Comparison of ENCODE assay signal across 28 cellular contexts in the genomic region with DNA sequence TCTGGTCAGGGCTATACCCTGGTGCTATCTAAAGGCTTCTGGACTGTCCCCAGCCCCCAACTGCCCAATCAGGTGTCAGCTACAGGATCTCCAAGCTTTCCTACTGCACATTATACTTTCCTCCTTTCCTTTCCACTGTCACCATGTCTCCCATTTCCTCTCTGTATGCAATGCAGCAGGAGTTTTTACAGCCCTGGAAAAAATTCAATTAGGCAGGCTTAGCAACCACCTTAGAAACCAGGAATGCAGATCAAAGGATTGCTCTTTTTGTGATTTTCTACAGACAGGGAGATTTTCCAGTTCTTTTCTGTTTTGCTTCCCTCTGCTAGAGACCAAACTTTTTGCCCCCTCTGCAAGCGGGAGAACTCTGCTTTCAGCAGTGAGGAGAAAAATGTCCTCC. TPM values are rescaled to one million over a fixed set of nuclear protein-coding genes. Genes with fewer than 3 reads are reported as not detected.
A peak's percentile ranks its signal among the peaks of the same experiment; 100 is the strongest.
DNase-seq lines count a peak whose midpoint lies in the region; ATAC-seq and TF ChIP-seq lines count a peak whose summit lies in the region.
"Had no signal": no experiment of that assay in that cellular context is flagged by ENCODE, and none has a peak within 500 bp of the region (broad histone marks: within the 10 kb centered on the region; RNA-seq: fewer than 3 reads in every experiment).

No MANE protein-coding gene starts in this region.

- H3K36me3 Mint-ChIP-seq in brain (no peaks in the 10 kb centered on the region), nephron progenitor cell (ENCODE audit: low read depth) (no peaks in the 10 kb centered on the region)
- H3K36me3 Mint-ChIP-seq: CD4-positive, alpha-beta memory T cell had no signal

- H3K27ac ChIP-seq in HEK293 (ENCODE audit: extremely low read depth, low read depth, low read length) (no peak overlapping the region), adrenal gland (no peak overlapping the region), breast epithelium (no peak overlapping the region), prostate gland (no peak overlapping the region)
- H3K27ac ChIP-seq: A549; BLaER1 treated with 17β-estradiol and CSF1 and Interleukin-3, amounts not matched to agents 10 nM and 100 nM; GM23248; KMS-11; SJSA1 had no signal

- DNase-seq in nephron progenitor cell, result no peak
- DNase-seq in left lobe of liver (ENCODE audit: low spot score), result no peak
- DNase-seq in adrenal gland, result no peak
- DNase-seq in breast epithelium (ENCODE audit: low spot score in 2 of 2), result no peak
- no peak for DNase-seq in prostate gland (ENCODE audit: low spot score)
- DNase-seq: AML-193; CD4-positive, alpha-beta memory T cell; COR-L47; GDM1; GM23248; H9; HFFc6; IMR-90; NCI-H1092; NCI-H1417 treated with DMSO at 0.1 percent for 48 hours; NCI-H1694 treated with DMSO at 0.1 percent for 48 hours; NCI-H2081; NCI-H2227 treated with DMSO at 0.1 percent for 48 hours; NCI-H526 treated with DMSO at 0.1 percent for 48 hours; Right ventricle myocardium superior; RPMI8226 had no signal

- intact Hi-C loops in adrenal gland (cut with DNase I) (no loop called here), breast epithelium (cut with DNase I; ENCODE audit: low total_unique reads) (no loop called here), prostate gland (cut with DNase I) (no loop called here)

- H3K27ac Mint-ChIP-seq in brain (peak overlapping the region in 3 of 5 experiments; percentile 17 to 47 (median 17)), nephron progenitor cell (no peak overlapping the region)
- H3K27ac Mint-ChIP-seq: CD4-positive, alpha-beta memory T cell; H9; HFFc6 had no signal

- TF ChIP-seq CTCF in HEK293 (tag by site-specific recombination; IDR thresholded peaks at IDR 0.05) (no peak), brain (conservative IDR thresholded peaks at IDR 0.05) (no peak), nephron progenitor cell (IDR thresholded peaks at IDR 0.05) (no peak), adrenal gland (IDR thresholded peaks at IDR 0.05) (no peak), breast epithelium (IDR thresholded peaks at IDR 0.05) (no peak), prostate gland (IDR thresholded peaks at IDR 0.05) (no peak)

- H3K27me3 ChIP-seq in adrenal gland, result no peaks in the 10 kb centered on the region
- peaks cover 0 to 5% of the 10 kb centered on the region in 2 donors for H3K27me3 ChIP-seq in breast epithelium
- no peaks in the 10 kb centered on the region for H3K27me3 ChIP-seq in prostate gland (replicated peaks; ENCODE audit: insufficient read depth)
- H3K27me3 ChIP-seq: BLaER1 treated with 17β-estradiol and CSF1 and Interleukin-3, amounts not matched to agents 10 nM and 100 nM had no signal

- 86 to 100% (median 89%) methylated on average over 1 of the region's 1 CpG for WGBS in adrenal gland, 4 donors
- 48% methylated on average over 1 of the region's 1 CpG for WGBS in prostate gland

- no peaks in the 10 kb centered on the region for H3K36me3 ChIP-seq in HEK293 (ENCODE audit: control insufficient read depth in 2 of 2, insufficient read depth in 1 of 2, low read length in 2 of 2)
- H3K36me3 ChIP-seq in adrenal gland (replicated peaks in 1 of 2), result no peaks in the 10 kb centered on the region
- no peaks in the 10 kb centered on the region for H3K36me3 ChIP-seq in breast epithelium
- H3K36me3 ChIP-seq in prostate gland, result no peaks in the 10 kb centered on the region
- H3K36me3 ChIP-seq: BLaER1 treated with 17β-estradiol and CSF1 and Interleukin-3, amounts not matched to agents 10 nM and 100 nM; SJSA1 had no signal

- H3K9me3 ChIP-seq in HEK293 (ENCODE audit: control insufficient read depth, insufficient read depth, low read depth, low read length), result no peaks in the 10 kb centered on the region
- no peaks in the 10 kb centered on the region for H3K9me3 ChIP-seq in adrenal gland (replicated peaks in 1 of 3)
- no peaks in the 10 kb centered on the region for H3K9me3 ChIP-seq in breast epithelium
- no peaks in the 10 kb centered on the region for H3K9me3 ChIP-seq in prostate gland
- H3K9me3 ChIP-seq: A549; BLaER1 treated with 17β-estradiol and CSF1 and Interleukin-3, amounts not matched to agents 10 nM and 100 nM; SJSA1 had no signal

- H3K9me3 Mint-ChIP-seq in brain (no peaks in the 10 kb centered on the region), nephron progenitor cell (no peaks in the 10 kb centered on the region)
- H3K9me3 Mint-ChIP-seq: CD4-positive, alpha-beta memory T cell; H9; HFFc6 had no signal

- H3K27me3 Mint-ChIP-seq in brain (peaks cover 8% of the 10 kb centered on the region), nephron progenitor cell (ENCODE audit: low read depth, poor library complexity) (peaks cover 3% of the 10 kb centered on the region)

- TF ChIP-seq POLR2A in adrenal gland (IDR thresholded peaks at IDR 0.05) (no peak), breast epithelium (IDR thresholded peaks at IDR 0.05) (no peak), prostate gland (IDR thresholded peaks at IDR 0.05) (no peak)

- H3K4me1 Mint-ChIP-seq in brain, result peaks cover 5% of the 10 kb centered on the region
- H3K4me1 Mint-ChIP-seq in nephron progenitor cell, result peaks cover 38% of the 10 kb centered on the region

- POLR2A ChIA-PET in HEK293 (lab: Yijun Ruan, JAX), result no interaction called here

- peak overlapping the region in 2 of 5 experiments; percentile 1 to 51 for H3K4me3 Mint-ChIP-seq in brain
- peak overlapping the region; percentile 31 for H3K4me3 Mint-ChIP-seq in nephron progenitor cell
- H3K4me3 Mint-ChIP-seq: CD4-positive, alpha-beta memory T cell; H9; HFFc6 had no signal

- no peak for ATAC-seq in left lobe of liver
- ATAC-seq: A549, GM12878 had no signal

- no peak overlapping the region for H3K4me3 ChIP-seq in HEK293 (ENCODE audit: low read depth, low read length)
- H3K4me3 ChIP-seq in adrenal gland, result no peak overlapping the region
- no peak overlapping the region for H3K4me3 ChIP-seq in breast epithelium
- no peak overlapping the region for H3K4me3 ChIP-seq in prostate gland
- H3K4me3 ChIP-seq: A549; BLaER1 treated with 17β-estradiol and CSF1 and Interleukin-3, amounts not matched to agents 10 nM and 100 nM; GM12878; GM23248; SJSA1 had no signal

- H3K4me1 ChIP-seq in HEK293 (ENCODE audit: control insufficient read depth, insufficient read depth, low read length) (no peaks in the 10 kb centered on the region), adrenal gland (replicated peaks in 1 of 2) (no peaks in the 10 kb centered on the region), breast epithelium (no peaks in the 10 kb centered on the region), prostate gland (replicated peaks) (no peaks in the 10 kb centered on the region)
- H3K4me1 ChIP-seq: A549, SJSA1 had no signal

- CTCF ChIA-PET in HEK293 (lab: Yijun Ruan, JAX), result interaction anchor here (0.7 kb wide), 1 partner anchor 104 kb away, joined by 3 read pairs; no protein-coding TSS in a partner anchor

TF ChIP-seq in HEK293, 187 proteins besides CTCF, POLR2A, EP300 and RAD21:
- TF ChIP-seq ZNF596 (tag by site-specific recombination; IDR thresholded peaks at IDR 0.05), result no peak
- TF ChIP-seq FEZF1 (tag by site-specific recombination; IDR thresholded peaks at IDR 0.05), result 0 out of 2 replicates have a peak, but pooled peaks have one; percentile 7
TF ChIP-seq in HEK293: peak in this region for 1.

RNA-seq across cellular contexts. Expression of a gene that starts 6.0 kb away (rescaled TPM):
- polyA plus RNA-seq in brain (ENCODE audit: insufficient read depth, low read depth, low replicate concordance) (4.3 TPM), adrenal gland (10 to 100 TPM in 1 of 3 donors, 1 to 10 TPM in 2; 2.9 to 16.9 (median 3.8) TPM)
- total RNA-seq in left lobe of liver (5.8 TPM), adrenal gland (10 to 100 TPM in 7 of 8 donors, 1 to 10 TPM in 1; 9.5 to 29.1 (median 19.7) TPM), breast epithelium (10 to 100 TPM; 21.1 to 51.5 (median 23.6) TPM), prostate gland (10 to 100 TPM; 21.1 to 30.0 TPM)
